Comparison of ENCODE assay signal across 17 cellular contexts in the genomic region with DNA sequence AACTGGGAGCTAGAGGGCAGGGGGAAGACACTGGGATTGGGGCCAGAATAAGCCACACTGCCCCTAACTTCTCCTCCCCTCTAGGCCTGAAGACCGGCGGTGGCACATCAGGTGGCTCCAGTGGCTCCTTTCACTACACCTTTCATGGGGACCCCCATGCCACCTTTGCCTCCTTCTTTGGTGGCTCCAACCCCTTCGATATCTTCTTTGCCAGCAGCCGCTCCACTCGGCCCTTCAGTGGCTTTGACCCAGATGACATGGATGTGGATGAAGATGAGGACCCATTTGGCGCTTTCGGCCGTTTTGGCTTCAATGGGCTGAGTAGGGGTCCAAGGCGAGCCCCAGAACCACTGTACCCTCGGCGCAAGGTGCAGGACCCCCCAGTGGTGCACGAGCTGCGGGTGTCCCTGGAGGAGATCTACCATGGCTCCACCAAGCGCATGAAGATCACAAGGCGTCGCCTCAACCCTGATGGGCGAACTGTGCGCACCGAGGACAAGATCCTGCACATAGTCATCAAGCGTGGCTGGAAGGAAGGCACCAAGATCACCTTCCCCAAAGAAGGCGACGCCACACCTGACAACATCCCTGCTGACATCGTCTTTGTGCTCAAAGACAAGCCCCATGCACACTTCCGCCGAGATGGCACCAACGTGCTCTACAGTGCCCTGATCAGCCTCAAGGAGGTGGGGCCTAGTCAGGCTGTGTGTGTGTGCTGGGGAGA. TPM values are rescaled to one million over a fixed set of nuclear protein-coding genes. Genes with fewer than 3 reads are reported as not detected.
DNase-seq lines count a peak whose midpoint lies in the region; ATAC-seq, FAIRE-seq and TF ChIP-seq lines count a peak whose summit lies in the region.
"Had no signal": no experiment of that assay in that cellular context is flagged by ENCODE, and none has a peak within 500 bp of the region (broad histone marks: within the 10 kb centered on the region; RNA-seq: fewer than 3 reads in every experiment).

No MANE protein-coding gene starts in this region.

- no peak for FAIRE-seq in K562 (lab: Jason Lieb, UNC)

- peaks cover 12% of the 10 kb centered on the region for H3K36me3 Mint-ChIP-seq in stimulated activated effector memory CD8-positive, alpha-beta T cell treated with anti-CD3 and anti-CD28 coated beads, Interleukin-12 subunit alpha, Interleukin-12 subunit beta, amount 100 ng/mL, for 72 hours
- H3K36me3 Mint-ChIP-seq: memory B cell had no signal

- H3K14ac ChIP-seq in mesenchymal stem cell (ENCODE audit: low read length in 2 of 2): no peak overlapping the region

- H3K79me2 ChIP-seq in K562 (ENCODE audit: control insufficient read depth, insufficient read depth, low read length): no peaks in the 10 kb centered on the region; the same call in 2 of the 3 replicates

- peaks cover 60 to 78% of the 10 kb centered on the region in 2 experiments for H3K4me1 ChIP-seq in K562 (replicated peaks in 1 of 2; ENCODE audit: control insufficient read depth in 2 of 2, insufficient read depth in 2 of 2, low read length in 2 of 2)
- peaks cover 39% of the 10 kb centered on the region for H3K4me1 ChIP-seq in mesenchymal stem cell (ENCODE audit: control insufficient read depth, insufficient read depth, low read depth, low read length)
- H3K4me1 ChIP-seq in body of pancreas: peaks cover 22% of the 10 kb centered on the region

- H2BK5ac ChIP-seq in mesenchymal stem cell (ENCODE audit: low read depth, low read length, poor library complexity, severe bottlenecking): no peak overlapping the region

- no peak overlapping the region for H3K4me2 ChIP-seq in K562 (ENCODE audit: insufficient read depth, low read length)
- H3K4me2 ChIP-seq in mesenchymal stem cell (ENCODE audit: low read length, poor library complexity, severe bottlenecking): no peak overlapping the region

- H3K9me1 ChIP-seq in K562 (ENCODE audit: control insufficient read depth, insufficient read depth, low read length): peaks cover 9% of the 10 kb centered on the region

- H3K36me3 ChIP-seq in H7 (replicated peaks; ENCODE audit: control insufficient read depth, insufficient read depth, low read length) (peaks cover 28% of the 10 kb centered on the region), K562 (ENCODE audit: control insufficient read depth, insufficient read depth, low read length) (peaks cover 5% of the 10 kb centered on the region; the same call in 2 of the 3 replicates), mesenchymal stem cell (ENCODE audit: control insufficient read depth in 1 of 2, insufficient read depth in 2 of 2, low read depth in 1 of 2, low read length in 2 of 2) (peaks cover 31 to 35% of the 10 kb centered on the region in 2 experiments), body of pancreas (replicated peaks in 1 of 2; ENCODE audit: insufficient read depth in 1 of 2, low read depth in 2 of 2) (no peaks in the 10 kb centered on the region)
- H3K36me3 ChIP-seq: neutrophil had no signal

- in situ Hi-C loops in K562 (cut with MboI): loop anchor here (5.0 kb wide), 1 partner anchor 46 kb away; a partner anchor contains a TSS

- H3K27ac ChIP-seq in K562 (ENCODE audit: extremely low read depth, low read depth, low read length): no peak overlapping the region
- no peak overlapping the region for H3K27ac ChIP-seq in mesenchymal stem cell (ENCODE audit: low read length, poor library complexity, severe bottlenecking)
- no peak overlapping the region for H3K27ac ChIP-seq in body of pancreas
- H3K27ac ChIP-seq: neutrophil had no signal

- POLR2A ChIA-PET in K562 (lab: Yijun Ruan, JAX): no interaction called here

- H3K27me3 ChIP-seq in H7 (ENCODE audit: control insufficient read depth, insufficient read depth, low read length): no peaks in the 10 kb centered on the region
- no peaks in the 10 kb centered on the region for H3K27me3 ChIP-seq in K562 (ENCODE audit: control insufficient read depth in 2 of 2, insufficient read depth in 2 of 2, low read length in 2 of 2)
- H3K27me3 ChIP-seq in mesenchymal stem cell (ENCODE audit: control insufficient read depth in 1 of 2, insufficient read depth in 1 of 2, low read length in 2 of 2): no peaks in the 10 kb centered on the region
- no peaks in the 10 kb centered on the region for H3K27me3 ChIP-seq in body of pancreas

- H4K91ac ChIP-seq in mesenchymal stem cell (ENCODE audit: low read length): no peak overlapping the region

- H3K9me3 Mint-ChIP-seq in stimulated activated effector memory CD8-positive, alpha-beta T cell treated with anti-CD3 and anti-CD28 coated beads, Interleukin-12 subunit alpha, Interleukin-12 subunit beta, amount 100 ng/mL, for 72 hours: no peaks in the 10 kb centered on the region
- H3K9me3 Mint-ChIP-seq: activated naive CD4-positive, alpha-beta T cell treated with anti-CD3 and anti-CD28 coated beads for 36 hours; memory B cell had no signal

- no peak for TF ChIP-seq RAD21 in K562 (CRISPR knock-in tag; conservative IDR thresholded peaks at IDR 0.05 in 1 of 2, IDR thresholded peaks at IDR 0.05 in 1 of 2)

- TF ChIP-seq EP300 in K562 (IDR thresholded peaks at IDR 0.05; ENCODE audit: low read length): no peak

- 90% methylated on average over 15 of the region's 26 CpGs for WGBS in K562 (ENCODE audit: insufficient coverage, low coverage, missing lambda C conversion rate)
- WGBS in mesenchymal stem cell: 96% methylated on average over 19 of the region's 26 CpGs
- WGBS in body of pancreas, 2 donors: 92 to 93% methylated on average over 26 of the region's 26 CpGs

- intact Hi-C loops in K562 (cut with micrococcal nuclease) (loop anchor here (5.0 kb wide), 1 partner anchor 56 kb away; no protein-coding TSS in a partner anchor), body of pancreas (cut with DNase I) (no loop called here)

- H3K4me1 Mint-ChIP-seq in stimulated activated effector memory CD8-positive, alpha-beta T cell treated with anti-CD3 and anti-CD28 coated beads, Interleukin-12 subunit alpha, Interleukin-12 subunit beta, amount 100 ng/mL, for 72 hours: peaks cover 36% of the 10 kb centered on the region
- H3K4me1 Mint-ChIP-seq: memory B cell had no signal

- H2AFZ ChIP-seq in K562 (ENCODE audit: low read depth, low read length): no peak overlapping the region
- H2AFZ ChIP-seq in mesenchymal stem cell (ENCODE audit: low read depth, low read length): no peak overlapping the region

- no peak for TF ChIP-seq CTCF in K562 (IDR thresholded peaks at IDR 0.05 in 2 of 3, conservative IDR thresholded peaks at IDR 0.05 in 1 of 3; ENCODE audit: insufficient read depth in 2 of 3, low read depth in 1 of 3, low read length in 3 of 3)
- TF ChIP-seq CTCF in body of pancreas (IDR thresholded peaks at IDR 0.05): no peak

- H2BK120ac ChIP-seq in mesenchymal stem cell (ENCODE audit: low read depth, low read length): no peak overlapping the region

- H3K79me1 ChIP-seq in mesenchymal stem cell (replicated peaks; ENCODE audit: low read length, poor library complexity, severe bottlenecking): peaks cover 7% of the 10 kb centered on the region

- no peaks in the 10 kb centered on the region for H4K20me1 ChIP-seq in K562 (replicated peaks; ENCODE audit: control insufficient read depth, insufficient read depth, low read length)

- no peak overlapping the region for H2BK12ac ChIP-seq in mesenchymal stem cell (ENCODE audit: low read length in 2 of 2)

- H3K9ac ChIP-seq in K562 (ENCODE audit: insufficient read depth in 1 of 2, low read depth in 2 of 2, low read length in 2 of 2) (no peak overlapping the region), mesenchymal stem cell (ENCODE audit: low read length) (peak overlapping the region; percentile 78)

- ATAC-seq in K562 (no peak), HG03196 (IDR thresholded peaks at IDR 0.05; ENCODE audit: unreplicated experiment) (no peak), body of pancreas (no peak), HG02763 (IDR thresholded peaks at IDR 0.05; ENCODE audit: unreplicated experiment) (no peak)
- ATAC-seq in stimulated activated effector memory CD8-positive, alpha-beta T cell treated with anti-CD3 and anti-CD28 coated beads, Interleukin-12 subunit alpha, Interleukin-12 subunit beta, amount 100 ng/mL, for 72 hours: no peak
- ATAC-seq: stimulated activated naive CD8-positive, alpha-beta T cell treated with anti-CD3 and anti-CD28 coated beads, Interleukin-15, Interleukin-2, amounts not matched to agents 100 U/mL and 50 U/mL, for 24 hours had no signal

- no peak overlapping the region for H3K4ac ChIP-seq in mesenchymal stem cell (ENCODE audit: low read depth in 1 of 2, low read length in 2 of 2)

- H3K4me3 Mint-ChIP-seq in stimulated activated effector memory CD8-positive, alpha-beta T cell treated with anti-CD3 and anti-CD28 coated beads, Interleukin-12 subunit alpha, Interleukin-12 subunit beta, amount 100 ng/mL, for 72 hours: no peak overlapping the region
- H3K4me3 Mint-ChIP-seq: activated naive CD4-positive, alpha-beta T cell treated with anti-CD3 and anti-CD28 coated beads for 36 hours; memory B cell had no signal

- no peak for TF ChIP-seq POLR2A in K562 (conservative IDR thresholded peaks at IDR 0.05)
- no peak for TF ChIP-seq POLR2A in body of pancreas (IDR thresholded peaks at IDR 0.05)

- no peak overlapping the region for H3K23ac ChIP-seq in mesenchymal stem cell (ENCODE audit: low read length in 2 of 2)

- BruUV-seq in K562 (replicated peaks; lab: Mats Ljungman, UMichigan): no TSS peak

- H3K9me3 ChIP-seq in K562 (replicated peaks; ENCODE audit: control insufficient read depth, insufficient read depth, low read depth, low read length): no peaks in the 10 kb centered on the region
- H3K9me3 ChIP-seq in mesenchymal stem cell (ENCODE audit: control insufficient read depth, low read length): no peaks in the 10 kb centered on the region
- H3K9me3 ChIP-seq in body of pancreas: no peaks in the 10 kb centered on the region
- H3K9me3 ChIP-seq: neutrophil had no signal

- H4K8ac ChIP-seq in mesenchymal stem cell (ENCODE audit: low read length): no peak overlapping the region

- no peak overlapping the region for H3K18ac ChIP-seq in mesenchymal stem cell (ENCODE audit: low read depth in 1 of 2, low read length in 2 of 2)

- H3K4me3 ChIP-seq in H7 (ENCODE audit: insufficient read depth, low read depth, low read length) (no peak overlapping the region), K562 (no peak overlapping the region), mesenchymal stem cell (ENCODE audit: insufficient read depth in 1 of 2, low read depth in 1 of 2, low read length in 2 of 2) (no peak overlapping the region), body of pancreas (no peak overlapping the region)

- no peak overlapping the region for H2BK15ac ChIP-seq in mesenchymal stem cell (ENCODE audit: low read depth, poor library complexity, severe bottlenecking)

- peak overlapping the region; percentile 40 for H3K27ac Mint-ChIP-seq in stimulated activated effector memory CD8-positive, alpha-beta T cell treated with anti-CD3 and anti-CD28 coated beads, Interleukin-12 subunit alpha, Interleukin-12 subunit beta, amount 100 ng/mL, for 72 hours
- H3K27ac Mint-ChIP-seq: activated naive CD4-positive, alpha-beta T cell treated with anti-CD3 and anti-CD28 coated beads for 36 hours; memory B cell had no signal

- DNase-seq in H7 (peak; percentile 7), K562 (ENCODE audit: extremely low read depth in 1 of 4, low spot score in 3 of 4) (peak in 1 of 4 experiments; percentile 1), mesenchymal stem cell (no peak), body of pancreas (no peak)
- DNase-seq in stimulated activated effector memory CD8-positive, alpha-beta T cell treated with anti-CD3 and anti-CD28 coated beads, Interleukin-12 subunit alpha, Interleukin-12 subunit beta, amount 100 ng/mL, for 72 hours (ENCODE audit: low spot score in 2 of 2): no peak
- DNase-seq: activated naive CD4-positive, alpha-beta T cell treated with anti-CD3 and anti-CD28 coated beads for 36 hours; DMS153; effector memory CD4-positive, alpha-beta T cell; NCI-H1105; stimulated activated naive CD8-positive, alpha-beta T cell treated with anti-CD3 and anti-CD28 coated beads, Interleukin-15, Interleukin-2, amounts not matched to agents 100 U/mL and 50 U/mL, for 24 hours; T-helper 1 cell had no signal

- H2AK5ac ChIP-seq in mesenchymal stem cell (ENCODE audit: low read length, severe bottlenecking): no peak overlapping the region

- CTCF ChIA-PET in K562 (lab: Yijun Ruan, JAX; ENCODE audit: low intra/inter-chr PET ratio): no interaction called here

RNA-seq across cellular contexts. Expression of gene DNAJB5, which starts 6.8 kb away (rescaled TPM):
- 48.9 and 51.2 TPM in 2 replicates for total RNA-seq in H7 (2014; rRNA removed; shearing (Covaris generic))
- 1.4 and 3.1 TPM in 2 replicates for total RNA-seq in K562 (2011; cell fraction: chromatin; rRNA removed; ENCODE audit: low replicate concordance)
- 1.7 and 1.8 TPM in 2 replicates for total RNA-seq in K562 (2011; cell fraction: nucleolus; rRNA removed)
- total RNA-seq in K562 (2011; cell fraction: nucleoplasm; rRNA removed): 1.8 and 3.4 TPM in 2 replicates
- total RNA-seq in K562 (2014; rRNA removed) (4.1 and 5.2 TPM in 2 replicates), K562 (2014; rRNA removed; fragmentation: Illumina TruSeq; extraction: Trizol) (3.7 TPM in 2 replicates), K562 (2015; rRNA removed; fragmentation: Illumina TruSeq; extraction: Trizol) (2.6 and 2.7 TPM in 2 replicates), K562 (2021) (3.6 and 4.4 TPM in 2 replicates), body of pancreas (1 to 10 TPM; 5.3 to 5.7 TPM)
- polyA plus RNA-seq in K562 (2011; rRNA removed) (1.5 and 1.7 TPM in 2 replicates), K562 (2014; fragmentation: Illumina TruSeq; extraction: Trizol) (7.4 and 7.8 TPM in 2 replicates), K562 (2014; fragmentation: Nextera tagmentation; extraction: Ambion mirVana) (under 1 TPM; 0.15 to 0.63 TPM), K562 (2014; rRNA removed) (3.7 and 4.2 TPM in 2 replicates)
- 2.7 and 2.8 TPM in 2 replicates for polyA plus RNA-seq in K562 (2011; cell fraction: cytosol; rRNA removed)
- polyA plus RNA-seq in K562 (2011; cell fraction: nucleus; rRNA removed): 2.3 and 4.1 TPM in 2 replicates
- 4.6 and 5.0 TPM in 2 replicates for polyA plus RNA-seq in K562 (2012)
- 1.0 and 1.6 TPM in 2 replicates for polyA minus RNA-seq in K562 (2011; rRNA and poly(A)+ RNA removed)
- polyA minus RNA-seq in K562 (2011; cell fraction: cytosol; rRNA and poly(A)+ RNA removed): 1.1 and 1.2 TPM in 2 replicates
- polyA minus RNA-seq in K562 (2011; cell fraction: nucleus; rRNA and poly(A)+ RNA removed): 1.2 and 1.4 TPM in 2 replicates
- 18.0 TPM for polyA plus RNA-seq in mesenchymal stem cell (2013, experiment 1 of 2)
- polyA plus RNA-seq in mesenchymal stem cell (2013, experiment 2 of 2): 17.9 TPM

RNA-seq across cellular contexts. Expression of gene PHF24, which starts 38.3 kb away (rescaled TPM):
- total RNA-seq in H7 (2014; rRNA removed; shearing (Covaris generic)): 0.37 and 0.42 TPM in 2 replicates
- not detected in 2 replicates for total RNA-seq in K562 (2011; cell fraction: chromatin; rRNA removed; ENCODE audit: low replicate concordance)
- total RNA-seq in K562 (2011; cell fraction: nucleolus; rRNA removed): not detected in 2 replicates
- total RNA-seq in K562 (2011; cell fraction: nucleoplasm; rRNA removed): not detected in 2 replicates
- total RNA-seq in K562 (2014; rRNA removed) (not detected in 2 replicates), K562 (2014; rRNA removed; fragmentation: Illumina TruSeq; extraction: Trizol) (not detected in 2 replicates), K562 (2015; rRNA removed; fragmentation: Illumina TruSeq; extraction: Trizol) (not detected in 2 replicates), K562 (2021) (not detected in 2 replicates), body of pancreas (under 1 TPM in 1 of 2 donors, not detected in 1; 0.26 TPM)
- polyA plus RNA-seq in K562 (2011; rRNA removed) (0.01 TPM in 2 replicates), K562 (2014; fragmentation: Illumina TruSeq; extraction: Trizol) (not detected in 2 replicates), K562 (2014; fragmentation: Nextera tagmentation; extraction: Ambion mirVana) (not detected), K562 (2014; rRNA removed) (0.01 TPM in 1 of 2 replicates, not detected in the other)
- not detected in 2 replicates for polyA plus RNA-seq in K562 (2011; cell fraction: cytosol; rRNA removed)
- polyA plus RNA-seq in K562 (2011; cell fraction: nucleus; rRNA removed): 0.01 TPM in 1 of 2 replicates, not detected in the other
- 0.03 TPM in 1 of 2 replicates, not detected in the other for polyA plus RNA-seq in K562 (2012)
- polyA minus RNA-seq in K562 (2011; rRNA and poly(A)+ RNA removed): not detected in 2 replicates
- not detected in 2 replicates for polyA minus RNA-seq in K562 (2011; cell fraction: cytosol; rRNA and poly(A)+ RNA removed)
- not detected in 2 replicates for polyA minus RNA-seq in K562 (2011; cell fraction: nucleus; rRNA and poly(A)+ RNA removed)
- polyA plus RNA-seq in mesenchymal stem cell (2013, experiment 1 of 2): 0.03 TPM
- 0.01 TPM for polyA plus RNA-seq in mesenchymal stem cell (2013, experiment 2 of 2)
- total RNA-seq: activated naive CD4-positive, alpha-beta T cell treated with anti-CD3 and anti-CD28 coated beads for 36 hours; fibroblast of villous mesenchyme; RPMI7951 had no signal
